8 cellular contexts compared by ENCODE assay signal in the genomic region with DNA sequence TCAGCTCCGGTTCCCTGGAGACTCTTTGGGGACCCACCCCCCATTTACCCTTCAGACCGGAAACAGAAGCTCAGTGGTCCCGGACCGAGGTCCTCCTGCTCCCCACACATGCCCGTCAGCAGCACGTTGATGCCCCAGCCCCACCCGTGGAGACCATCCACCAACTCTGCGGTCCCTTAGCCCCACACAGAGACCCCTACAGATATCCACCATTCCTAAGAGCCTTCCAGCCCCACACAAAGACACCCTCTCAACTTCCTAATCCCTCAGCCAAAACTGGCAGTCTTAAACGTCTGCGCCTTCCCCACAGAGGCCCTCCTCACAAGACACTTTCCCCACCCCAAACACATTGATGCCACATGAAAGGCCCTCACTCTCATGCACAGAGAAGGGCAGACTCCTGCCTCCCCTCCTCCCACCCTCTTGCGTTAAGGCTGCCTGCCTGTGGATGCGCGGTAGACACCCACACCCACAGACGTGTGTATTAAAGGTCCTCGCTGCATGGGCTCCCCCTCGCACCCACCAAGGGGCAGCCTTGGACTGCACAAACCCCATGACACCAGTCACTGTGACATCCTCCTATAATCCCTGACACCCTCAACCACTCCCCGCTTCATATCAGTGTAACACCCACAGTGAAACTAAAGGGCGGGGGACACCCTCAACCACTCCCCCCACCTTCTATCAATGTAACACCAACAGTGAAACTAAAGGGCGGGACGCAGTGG. TPM values are rescaled to one million over a fixed set of nuclear protein-coding genes. Genes with fewer than 3 reads are reported as not detected.
DNase-seq lines count a peak whose midpoint lies in the region; ATAC-seq and TF ChIP-seq lines count a peak whose summit lies in the region.

No MANE protein-coding gene starts in this region.

- peak overlapping the region; percentile 74 for H3K27ac ChIP-seq in Karpas-422 (ENCODE audit: low read length)

- CTCF ChIA-PET in activated CD8-positive, alpha-beta T cell treated with anti-CD3 and anti-CD28 coated beads, Interleukin-2, amount 10 ng/mL, durations not matched to agents 7 days and 5 days (lab: Charles Lee), result interaction anchor here (1.0 to 3.3 kb wide), 14 partner anchors 12 to 319 kb away, joined by 3 to 209 read pairs (median 12); partner anchors contain the start of gene VPS53

- peak; percentile 82 for DNase-seq in Karpas-422
- peak; percentile 79 for DNase-seq in activated CD8-positive, alpha-beta T cell treated with anti-CD3 and anti-CD28 coated beads, Interleukin-2, amount 10 ng/mL, durations not matched to agents 7 days and 5 days
- DNase-seq in epithelial cell of proximal tubule (ENCODE audit: low read depth), result no peak
- peak; percentile 60 for DNase-seq in natural killer cell
- no peak for DNase-seq in DMS79 (lab: John Stamatoyannopoulos, UW)
- DNase-seq in NCI-H2081 treated with DMSO at 0.1 percent for 48 hours (lab: John Stamatoyannopoulos, UW), result no peak

- H3K4me1 Mint-ChIP-seq in activated CD8-positive, alpha-beta T cell treated with anti-CD3 and anti-CD28 coated beads, Interleukin-2, amount 10 ng/mL, durations not matched to agents 7 days and 5 days (ENCODE audit: low read depth), result peaks cover 58% of the 10 kb centered on the region
- H3K4me1 Mint-ChIP-seq in natural killer cell, result peaks cover 50 to 55% of the 10 kb centered on the region in 2 donors

- H2AFZ ChIP-seq in Karpas-422 (ENCODE audit: low read length), result peak overlapping the region; percentile 76; the same call in 1 of the 2 replicates

- no peaks in the 10 kb centered on the region for H3K9me3 Mint-ChIP-seq in activated CD8-positive, alpha-beta T cell treated with anti-CD3 and anti-CD28 coated beads, Interleukin-2, amount 10 ng/mL, durations not matched to agents 7 days and 5 days (ENCODE audit: insufficient read depth)
- no peaks in the 10 kb centered on the region for H3K9me3 Mint-ChIP-seq in natural killer cell

- peak overlapping the region; percentile 81 for H3K27ac Mint-ChIP-seq in activated CD8-positive, alpha-beta T cell treated with anti-CD3 and anti-CD28 coated beads, Interleukin-2, amount 10 ng/mL, durations not matched to agents 7 days and 5 days
- H3K27ac Mint-ChIP-seq in natural killer cell, result peak overlapping the region; percentile 92 to 97

- peaks cover 53% of the 10 kb centered on the region for H3K36me3 Mint-ChIP-seq in activated CD8-positive, alpha-beta T cell treated with anti-CD3 and anti-CD28 coated beads, Interleukin-2, amount 10 ng/mL, durations not matched to agents 7 days and 5 days (ENCODE audit: low read depth)
- H3K36me3 Mint-ChIP-seq in natural killer cell, result no peaks in the 10 kb centered on the region

- peaks cover 7% of the 10 kb centered on the region; the same call in 1 of the 2 replicates for H4K20me1 ChIP-seq in Karpas-422 (ENCODE audit: insufficient read depth, low read depth, low read length)

- H3K4me3 ChIP-seq in Karpas-422 (ENCODE audit: low read length), result peak overlapping the region; percentile 86
- H3K4me3 ChIP-seq in epithelial cell of proximal tubule (ENCODE audit: low read depth, low read length), result peak overlapping the region; percentile 100

- ATAC-seq in GM18867 (IDR thresholded peaks at IDR 0.05; ENCODE audit: unreplicated experiment), result peak; percentile 23
- peak; percentile 66 for ATAC-seq in activated CD8-positive, alpha-beta T cell treated with anti-CD3 and anti-CD28 coated beads, Interleukin-2, amount 10 ng/mL, durations not matched to agents 7 days and 5 days
- ATAC-seq in natural killer cell, result peak; percentile 79 to 94 (median 85)
- no peak for ATAC-seq in GM18870 (IDR thresholded peaks at IDR 0.05; ENCODE audit: unreplicated experiment)

- H3K9me2 ChIP-seq in Karpas-422 (replicated peaks; ENCODE audit: insufficient read depth, low read length), result no peaks in the 10 kb centered on the region

- no peaks in the 10 kb centered on the region for H3K9me3 ChIP-seq in Karpas-422 (ENCODE audit: low read length)

- H3K36me3 ChIP-seq in Karpas-422 (ENCODE audit: insufficient read depth, low read length), result 0 out of 2 replicates have a peak, but pooled peaks cover 5% of the 10 kb centered on the region

- no peaks in the 10 kb centered on the region for H3K27me3 ChIP-seq in Karpas-422 (ENCODE audit: low read length)

- intact Hi-C loops in natural killer cell (cut with micrococcal nuclease), result loop anchor here (1.0 to 5.0 kb wide), 2 partner anchors 231 to 341 kb away; partner anchors contain the start of gene GEMIN4

- POLR2A ChIA-PET in activated CD8-positive, alpha-beta T cell treated with anti-CD3 and anti-CD28 coated beads, Interleukin-2, amount 10 ng/mL, durations not matched to agents 7 days and 5 days (lab: Charles Lee), result interaction anchor here (0.8 to 1.8 kb wide), 3 partner anchors 79 to 370 kb away, joined by 3 to 7 read pairs (median 3); no protein-coding TSS in a partner anchor

- peak; percentile 18 for TF ChIP-seq CTCF in epithelial cell of proximal tubule (conservative IDR thresholded peaks at IDR 0.05; ENCODE audit: low read depth, low read length)
- no peak for TF ChIP-seq CTCF in natural killer cell (IDR thresholded peaks at IDR 0.05)

- peak overlapping the region; percentile 97 for H3K9ac ChIP-seq in Karpas-422 (ENCODE audit: low read length)

- peak overlapping the region; percentile 86 for H3K4me2 ChIP-seq in Karpas-422 (ENCODE audit: low read depth, low read length, poor library complexity, severe bottlenecking)

- H3K79me2 ChIP-seq in Karpas-422 (ENCODE audit: low read length), result peaks cover 15% of the 10 kb centered on the region

- H3K4me3 Mint-ChIP-seq in activated CD8-positive, alpha-beta T cell treated with anti-CD3 and anti-CD28 coated beads, Interleukin-2, amount 10 ng/mL, durations not matched to agents 7 days and 5 days, result peak overlapping the region; percentile 72
- H3K4me3 Mint-ChIP-seq in natural killer cell, result peak overlapping the region; percentile 94

- peaks cover 3% of the 10 kb centered on the region for H3K27me3 Mint-ChIP-seq in activated CD8-positive, alpha-beta T cell treated with anti-CD3 and anti-CD28 coated beads, Interleukin-2, amount 10 ng/mL, durations not matched to agents 7 days and 5 days (ENCODE audit: low read depth)
- peaks cover 0 to 3% of the 10 kb centered on the region in 2 donors for H3K27me3 Mint-ChIP-seq in natural killer cell (ENCODE audit: low read depth in 2 of 2)

- H3K4me1 ChIP-seq in Karpas-422 (ENCODE audit: low read length), result peaks cover 19% of the 10 kb centered on the region

RNA-seq across cellular contexts. Expression of gene RFLNB, which starts 34.9 kb away (rescaled TPM):
- not detected in 2 replicates for total RNA-seq in Karpas-422 (2014; rRNA removed; shearing (Covaris generic); ENCODE audit: low replicate concordance)
- total RNA-seq in activated CD8-positive, alpha-beta T cell treated with anti-CD3 and anti-CD28 coated beads, Interleukin-2, amount 10 ng/mL, durations not matched to agents 7 days and 5 days, result 100 to 1,000 TPM; 165 to 166 TPM
- total RNA-seq in epithelial cell of proximal tubule, result 32.6 and 56.8 TPM in 2 replicates
- total RNA-seq in natural killer cell, result 10 to 100 TPM; 24.1 to 88.1 (median 28.2) TPM

RNA-seq across cellular contexts. Expression of gene RPH3AL, which starts 58.2 kb away (rescaled TPM):
- total RNA-seq in Karpas-422 (2014; rRNA removed; shearing (Covaris generic); ENCODE audit: low replicate concordance), result 0.29 TPM in 1 of 2 replicates, not detected in the other
- total RNA-seq in activated CD8-positive, alpha-beta T cell treated with anti-CD3 and anti-CD28 coated beads, Interleukin-2, amount 10 ng/mL, durations not matched to agents 7 days and 5 days, result 1 to 10 TPM; 2.5 to 3.8 TPM
- total RNA-seq in epithelial cell of proximal tubule (15.9 and 40.8 TPM in 2 replicates), natural killer cell (1 to 10 TPM; 7.2 to 9.9 (median 7.9) TPM)

Comparison
In these comparisons a context has a peak if more than half of its experiments do, and no peak if none do; other contexts are left out.
1. DNase-seq: peak in Karpas-422 (single experiment), activated CD8-positive, alpha-beta T cell treated with anti-CD3 and anti-CD28 coated beads, Interleukin-2, amount 10 ng/mL, durations not matched to agents 7 days and 5 days (single experiment) and natural killer cell (single experiment); none in epithelial cell of proximal tubule (single experiment), DMS79 (single experiment) and NCI-H2081 treated with DMSO at 0.1 percent for 48 hours (single experiment).
2. RNA of gene RFLNB, which starts 34.9 kb away (total RNA-seq): 165 to 166 TPM in activated CD8-positive, alpha-beta T cell treated with anti-CD3 and anti-CD28 coated beads, Interleukin-2, amount 10 ng/mL, durations not matched to agents 7 days and 5 days, 32.6 to 56.8 TPM in epithelial cell of proximal tubule and 24.1 to 88.1 TPM in natural killer cell; not detected in Karpas-422; every median in the first group is over 10 times any median in the second.